In genomic region chr22:40679249-40679963, GRCh38 we compare ENCODE assay signal across 1 cellular context.
A peak's percentile ranks its signal among the peaks of the same experiment; 100 is the strongest.
TF ChIP-seq lines count a peak whose summit lies in the region.

MCHR1 (plus strand) TSS chr22:40679484; CDS start chr22:40679653, 169 bp downstream.

TF ChIP-seq in HepG2, 621 proteins besides CTCF, POLR2A, EP300 and RAD21 (continued from another document and continues in another):
- TF ChIP-seq ZBTB44 (CRISPR knock-in tag; IDR thresholded peaks at IDR 0.05) (no peak), PTBP1 (IDR thresholded peaks at IDR 0.05; ENCODE audit: low read depth, low read length, poor library complexity, severe bottlenecking) (no peak), PATZ1 (CRISPR knock-in tag; IDR thresholded peaks at IDR 0.05) (0 out of 2 replicates have a peak, but pooled peaks have one; percentile 13), HNRNPL (IDR thresholded peaks at IDR 0.05; ENCODE audit: low read depth, low read length) (0 out of 2 replicates have a peak, but pooled peaks have one; percentile 12), ZFP1 (CRISPR knock-in tag; IDR thresholded peaks at IDR 0.05) (no peak), TBL1XR1 (IDR thresholded peaks at IDR 0.05; ENCODE audit: borderline replicate concordance, low read length, partially characterized antibody) (no peak), CAMTA2 (CRISPR knock-in tag; IDR thresholded peaks at IDR 0.05; ENCODE audit: borderline replicate concordance) (0 out of 2 replicates have a peak, but pooled peaks have one; percentile 32), PBX2 (CRISPR knock-in tag; IDR thresholded peaks at IDR 0.05) (no peak), NR2F6 (IDR thresholded peaks at IDR 0.05) (no peak), NR2F6 (CRISPR knock-in tag; IDR thresholded peaks at IDR 0.05) (no peak), ZNF709 (CRISPR knock-in tag; IDR thresholded peaks at IDR 0.05) (0 out of 2 replicates have a peak, but pooled peaks have one; percentile 2), ZNF687 (CRISPR knock-in tag; IDR thresholded peaks at IDR 0.05) (peak; percentile 50; the same call in 1 of the 2 replicates), ZNF460 (CRISPR knock-in tag; IDR thresholded peaks at IDR 0.05; ENCODE audit: borderline replicate concordance) (no peak), DMTF1 (CRISPR knock-in tag; IDR thresholded peaks at IDR 0.05) (no peak), ZFP91 (CRISPR knock-in tag; IDR thresholded peaks at IDR 0.05; ENCODE audit: borderline replicate concordance) (peak; percentile 65; the same call in 1 of the 2 replicates), MTA1 (CRISPR knock-in tag; IDR thresholded peaks at IDR 0.05; ENCODE audit: borderline replicate concordance) (0 out of 2 replicates have a peak, but pooled peaks have one; percentile 13), ZNF710 (CRISPR knock-in tag; IDR thresholded peaks at IDR 0.05; ENCODE audit: borderline replicate concordance) (0 out of 2 replicates have a peak, but pooled peaks have one; percentile 31), HNRNPLL (IDR thresholded peaks at IDR 0.05; ENCODE audit: low read depth, low read length, poor library complexity, severe bottlenecking) (peak; percentile 69), REXO4 (CRISPR knock-in tag; IDR thresholded peaks at IDR 0.05; ENCODE audit: borderline replicate concordance) (0 out of 2 replicates have a peak, but pooled peaks have one; percentile 33), ZNF652 (CRISPR knock-in tag; IDR thresholded peaks at IDR 0.05; ENCODE audit: borderline replicate concordance, low read depth) (peak; percentile 92), ZNF773 (CRISPR knock-in tag; IDR thresholded peaks at IDR 0.05; ENCODE audit: borderline replicate concordance) (0 out of 2 replicates have a peak, but pooled peaks have one; percentile 26), PITX1 (CRISPR knock-in tag; IDR thresholded peaks at IDR 0.05) (0 out of 2 replicates have a peak, but pooled peaks have one; percentile 26), PRDM15 (CRISPR knock-in tag; IDR thresholded peaks at IDR 0.05) (no peak), CEBPZ (IDR thresholded peaks at IDR 0.05; ENCODE audit: low read length) (no peak), ZBTB7B (CRISPR knock-in tag; IDR thresholded peaks at IDR 0.05) (peak; percentile 36; the same call in 1 of the 2 replicates)
